37 cellular contexts compared by ENCODE assay signal in the genomic region with DNA sequence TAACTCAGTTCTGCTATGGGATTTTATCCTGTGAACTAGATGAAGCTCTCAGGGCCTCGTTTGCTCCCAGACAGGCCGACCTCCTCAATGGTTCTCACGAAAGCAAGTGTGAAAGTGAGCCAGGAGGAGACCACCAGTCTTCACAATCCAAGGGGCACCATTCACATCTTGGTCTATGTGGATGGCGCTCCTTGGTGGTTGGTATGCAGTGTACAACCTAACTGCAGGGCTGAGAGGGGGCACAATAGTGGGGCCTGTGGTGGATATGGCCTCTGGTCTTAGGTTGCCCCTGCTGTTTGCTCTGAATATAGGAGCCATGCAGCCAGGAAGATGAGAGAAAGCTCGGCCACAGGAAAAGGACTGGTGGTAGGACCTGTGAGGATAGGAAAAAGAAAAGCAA. TPM values are rescaled to one million over a fixed set of nuclear protein-coding genes. Genes with fewer than 3 reads are reported as not detected.
"Had no signal": no experiment of that assay in that cellular context is flagged by ENCODE, and none has a peak within 500 bp of the region (broad histone marks: within the 10 kb centered on the region; RNA-seq: fewer than 3 reads in every experiment).

No MANE protein-coding gene starts in this region.

- H3K4me1 ChIP-seq: Peyer's patch had no signal

- H3K27ac Mint-ChIP-seq: activated CD4-positive, alpha-beta T cell treated with anti-CD3 and anti-CD28 coated beads, Interleukin-2, amount 10 ng/mL, durations not matched to agents 24 days and 14 days; activated CD8-positive, alpha-beta T cell treated with anti-CD3 and anti-CD28 coated beads for 36 hours; activated naive CD4-positive, alpha-beta T cell treated with anti-CD3 and anti-CD28 coated beads for 36 hours; activated naive CD8-positive, alpha-beta T cell; activated naive CD8-positive, alpha-beta T cell treated with anti-CD3 and anti-CD28 coated beads, Interleukin-2, amount 50 U/mL, for 24 hours; activated T-cell treated with anti-CD3 and anti-CD28 coated beads, Interleukin-2, amount 50 U/mL, for 72 hours; activated T-helper 17 cell treated with anti-CD3 and anti-CD28 coated beads, Interleukin-2, amount 50 U/mL, for 72 hours; brain had no signal

- ATAC-seq: activated CD8-positive, alpha-beta T cell treated with anti-CD3 and anti-CD28 coated beads for 36 hours; activated naive CD8-positive, alpha-beta T cell treated with anti-CD3 and anti-CD28 coated beads, Interleukin-2, amount 50 U/mL, for 24 hours; activated T-cell treated with anti-CD3 and anti-CD28 coated beads, Interleukin-2, amount 50 U/mL, for 72 hours; activated T-helper 17 cell treated with anti-CD3 and anti-CD28 coated beads, Interleukin-2, amount 50 U/mL, for 72 hours; PC-3 had no signal

- DNase-seq: activated CD4-positive, alpha-beta T cell treated with anti-CD3 and anti-CD28 coated beads, Interleukin-2, amount 10 ng/mL, durations not matched to agents 24 days and 14 days; activated CD4-positive, alpha-beta T cell treated with anti-CD3 and anti-CD28 coated beads, Interleukin-2, amount 50 U/mL, for 4 hours; activated CD8-positive, alpha-beta T cell treated with anti-CD3 and anti-CD28 coated beads for 36 hours; activated gamma-delta T cell; activated naive CD4-positive, alpha-beta T cell treated with anti-CD3 and anti-CD28 coated beads for 36 hours; activated naive CD8-positive, alpha-beta T cell treated with anti-CD3 and anti-CD28 coated beads, Interleukin-2, amount 50 U/mL, for 24 hours; activated T-cell treated with anti-CD3 and anti-CD28 coated beads, Interleukin-2, amount 50 U/mL, for 1 hour; activated T-cell treated with anti-CD3 and anti-CD28 coated beads, Interleukin-2, amount 50 U/mL, for 72 hours; anterior cingulate cortex; caudate nucleus; Kasumi-1; KG1; MG63; NCI-H1048; NCI-H1105 treated with DMSO at 0.1 percent for 48 hours; NCI-H1436; NCI-H1694 treated with DMSO at 0.1 percent for 48 hours; NCI-H2029; NCI-H510A; NCI-H526; NCI-H748 treated with DMSO at 0.1 percent for 48 hours; NK-92 treated with Interleukin-12 subunit alpha and Interleukin-12 subunit beta, amount 100 ng/mL, for 24 hours; PC-3; Peyer's patch; RPMI8226; SIG-M5; SW 1271; T-helper 1 cell; T-helper 2 cell; T-helper 9 cell; WERI-Rb-1 had no signal

- FAIRE-seq: bronchial epithelial cell had no signal

- H3K27me3 Mint-ChIP-seq: activated CD4-positive, alpha-beta T cell treated with anti-CD3 and anti-CD28 coated beads, Interleukin-2, amount 10 ng/mL, durations not matched to agents 24 days and 14 days; activated CD8-positive, alpha-beta T cell treated with anti-CD3 and anti-CD28 coated beads for 36 hours; activated naive CD8-positive, alpha-beta T cell; activated naive CD8-positive, alpha-beta T cell treated with anti-CD3 and anti-CD28 coated beads, Interleukin-2, amount 50 U/mL, for 24 hours; activated T-helper 17 cell treated with anti-CD3 and anti-CD28 coated beads, Interleukin-2, amount 50 U/mL, for 72 hours; brain had no signal

- H3K9me3 ChIP-seq: MG63, Peyer's patch had no signal

- H3K27me3 ChIP-seq: MG63, Peyer's patch had no signal

- H3K4me3 Mint-ChIP-seq: activated CD4-positive, alpha-beta T cell treated with anti-CD3 and anti-CD28 coated beads, Interleukin-2, amount 10 ng/mL, durations not matched to agents 24 days and 14 days; activated CD8-positive, alpha-beta T cell treated with anti-CD3 and anti-CD28 coated beads for 36 hours; activated naive CD4-positive, alpha-beta T cell treated with anti-CD3 and anti-CD28 coated beads for 36 hours; activated naive CD8-positive, alpha-beta T cell; activated naive CD8-positive, alpha-beta T cell treated with anti-CD3 and anti-CD28 coated beads, Interleukin-2, amount 50 U/mL, for 24 hours; activated T-cell treated with anti-CD3 and anti-CD28 coated beads, Interleukin-2, amount 50 U/mL, for 72 hours; activated T-helper 17 cell treated with anti-CD3 and anti-CD28 coated beads, Interleukin-2, amount 50 U/mL, for 72 hours; brain had no signal

- H3K9me3 Mint-ChIP-seq: activated CD4-positive, alpha-beta T cell treated with anti-CD3 and anti-CD28 coated beads, Interleukin-2, amount 10 ng/mL, durations not matched to agents 24 days and 14 days; activated CD8-positive, alpha-beta T cell treated with anti-CD3 and anti-CD28 coated beads for 36 hours; activated naive CD4-positive, alpha-beta T cell treated with anti-CD3 and anti-CD28 coated beads for 36 hours; activated naive CD8-positive, alpha-beta T cell treated with anti-CD3 and anti-CD28 coated beads, Interleukin-2, amount 50 U/mL, for 24 hours; activated T-cell treated with anti-CD3 and anti-CD28 coated beads, Interleukin-2, amount 50 U/mL, for 72 hours; activated T-helper 17 cell treated with anti-CD3 and anti-CD28 coated beads, Interleukin-2, amount 50 U/mL, for 72 hours; brain had no signal

- H3K4me1 Mint-ChIP-seq: activated CD4-positive, alpha-beta T cell treated with anti-CD3 and anti-CD28 coated beads, Interleukin-2, amount 10 ng/mL, durations not matched to agents 24 days and 14 days; activated naive CD8-positive, alpha-beta T cell treated with anti-CD3 and anti-CD28 coated beads, Interleukin-2, amount 50 U/mL, for 24 hours; activated T-helper 17 cell treated with anti-CD3 and anti-CD28 coated beads, Interleukin-2, amount 50 U/mL, for 72 hours; brain had no signal

- H3K27ac ChIP-seq: Peyer's patch, WERI-Rb-1 had no signal

- H3K4me3 ChIP-seq: MG63, Peyer's patch had no signal

RNA-seq across cellular contexts. Expression of a gene that starts 25.2 kb away (rescaled TPM):
- total RNA-seq: activated CD8-positive, alpha-beta memory T cell treated with anti-CD3 and anti-CD28 coated beads for 36 hours; activated CD8-positive, alpha-beta T cell treated with anti-CD3 and anti-CD28 coated beads for 36 hours; activated T-helper 17 cell treated with anti-CD3 and anti-CD28 coated beads, Interleukin-2, amount 50 U/mL, for 72 hours; bronchial epithelial cell; PC-3; SK-MEL-5 had no signal

RNA-seq across cellular contexts. Expression of a gene that starts 27.5 kb away (rescaled TPM):
- total RNA-seq: activated CD8-positive, alpha-beta memory T cell treated with anti-CD3 and anti-CD28 coated beads for 36 hours; activated CD8-positive, alpha-beta T cell treated with anti-CD3 and anti-CD28 coated beads for 36 hours; bronchial epithelial cell; PC-3; SK-MEL-5 had no signal

RNA-seq across cellular contexts. Expression of a gene that starts 52.6 kb away (rescaled TPM):
- total RNA-seq: activated CD4-positive, alpha-beta T cell treated with anti-CD3 and anti-CD28 coated beads, Interleukin-2, amount 10 ng/mL, durations not matched to agents 24 days and 14 days; activated CD8-positive, alpha-beta memory T cell treated with anti-CD3 and anti-CD28 coated beads for 36 hours; activated CD8-positive, alpha-beta T cell treated with anti-CD3 and anti-CD28 coated beads for 36 hours; activated naive CD4-positive, alpha-beta T cell treated with anti-CD3 and anti-CD28 coated beads for 36 hours; activated T-cell treated with anti-CD3 and anti-CD28 coated beads, Interleukin-2, amount 50 U/mL, for 72 hours; activated T-helper 17 cell treated with anti-CD3 and anti-CD28 coated beads, Interleukin-2, amount 50 U/mL, for 72 hours; bronchial epithelial cell; PC-3; SK-MEL-5 had no signal
